ENCODE assay signal across 1 cellular context in the genomic region with DNA sequence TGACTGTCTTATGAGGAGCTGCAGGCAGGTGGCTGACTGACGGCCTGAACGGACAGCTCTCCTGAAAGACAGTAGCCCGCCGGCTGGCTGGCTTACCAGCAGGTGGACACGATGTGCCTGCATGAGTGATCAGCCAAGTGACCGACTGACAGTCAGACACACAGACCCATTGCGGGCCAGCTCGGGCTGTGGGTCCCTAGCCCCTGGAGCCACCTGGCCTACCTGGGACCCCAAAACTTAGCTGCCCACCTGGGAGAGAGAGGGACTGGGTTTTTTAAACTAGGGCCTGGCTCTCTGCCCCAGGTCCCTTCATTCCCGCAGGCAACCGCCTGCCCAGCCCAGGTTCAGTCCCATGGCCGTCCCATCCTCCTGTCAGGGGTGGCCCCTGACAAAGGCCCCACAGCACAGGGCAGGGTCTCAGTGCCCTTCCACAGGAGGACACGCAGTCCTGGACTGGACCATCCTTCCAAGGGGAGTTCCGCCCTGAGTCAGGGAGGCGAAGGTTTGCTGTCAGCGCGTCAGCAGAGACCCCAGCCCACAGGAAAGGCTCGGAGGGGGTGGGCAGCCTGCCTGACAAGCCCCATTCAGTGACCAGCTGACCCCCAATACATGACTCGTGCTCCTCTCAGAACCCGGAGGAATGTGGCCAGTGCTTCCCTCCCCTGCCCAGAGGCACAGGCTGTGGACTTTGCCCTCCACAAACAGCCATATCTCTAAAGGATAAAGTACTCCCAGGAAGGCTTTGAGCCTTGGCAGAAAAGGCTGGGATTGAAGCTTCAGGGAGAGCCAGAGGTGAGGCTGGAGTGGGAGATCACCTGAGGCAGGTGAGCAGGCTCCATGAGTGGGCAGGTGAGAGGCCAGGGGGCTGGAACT.
TF ChIP-seq lines count a peak whose summit lies in the region.

No MANE protein-coding gene starts in this region.

TF ChIP-seq in HepG2, 621 proteins besides CTCF, POLR2A, EP300 and RAD21 (continued from another document and continues in another):
- TF ChIP-seq ZNF496 (CRISPR knock-in tag; IDR thresholded peaks at IDR 0.05; ENCODE audit: insufficient replicate concordance) (no peak), FOXA1 (IDR thresholded peaks at IDR 0.05) (no peak), FOXA1 (CRISPR knock-in tag; IDR thresholded peaks at IDR 0.05) (peak; percentile 21; the same call in 1 of the 2 replicates), POLR2G (IDR thresholded peaks at IDR 0.05; ENCODE audit: low read depth, low read length) (peak; percentile 74), KDM5B (CRISPR knock-in tag; IDR thresholded peaks at IDR 0.05; ENCODE audit: borderline replicate concordance) (no peak), ZNF772 (CRISPR knock-in tag; IDR thresholded peaks at IDR 0.05) (peak; percentile 78), ZNF792 (CRISPR knock-in tag; IDR thresholded peaks at IDR 0.05) (0 out of 2 replicates have a peak, but pooled peaks have one; percentile 46), ZFP37 (CRISPR knock-in tag; IDR thresholded peaks at IDR 0.05; ENCODE audit: borderline replicate concordance) (no peak), RBFOX2 (IDR thresholded peaks at IDR 0.05; ENCODE audit: low read depth, low read length) (peak; percentile 48), ETV5 (CRISPR knock-in tag; IDR thresholded peaks at IDR 0.05; ENCODE audit: borderline replicate concordance) (peak; percentile 56), HOXD1 (CRISPR knock-in tag; IDR thresholded peaks at IDR 0.05) (0 out of 2 replicates have a peak, but pooled peaks have one; percentile 11), ATM (IDR thresholded peaks at IDR 0.05; ENCODE audit: borderline replicate concordance) (no peak), ZBTB7A (CRISPR knock-in tag; IDR thresholded peaks at IDR 0.05) (peak; percentile 94; the same call in 1 of the 2 replicates)
- TF ChIP-seq, protein P1, sequence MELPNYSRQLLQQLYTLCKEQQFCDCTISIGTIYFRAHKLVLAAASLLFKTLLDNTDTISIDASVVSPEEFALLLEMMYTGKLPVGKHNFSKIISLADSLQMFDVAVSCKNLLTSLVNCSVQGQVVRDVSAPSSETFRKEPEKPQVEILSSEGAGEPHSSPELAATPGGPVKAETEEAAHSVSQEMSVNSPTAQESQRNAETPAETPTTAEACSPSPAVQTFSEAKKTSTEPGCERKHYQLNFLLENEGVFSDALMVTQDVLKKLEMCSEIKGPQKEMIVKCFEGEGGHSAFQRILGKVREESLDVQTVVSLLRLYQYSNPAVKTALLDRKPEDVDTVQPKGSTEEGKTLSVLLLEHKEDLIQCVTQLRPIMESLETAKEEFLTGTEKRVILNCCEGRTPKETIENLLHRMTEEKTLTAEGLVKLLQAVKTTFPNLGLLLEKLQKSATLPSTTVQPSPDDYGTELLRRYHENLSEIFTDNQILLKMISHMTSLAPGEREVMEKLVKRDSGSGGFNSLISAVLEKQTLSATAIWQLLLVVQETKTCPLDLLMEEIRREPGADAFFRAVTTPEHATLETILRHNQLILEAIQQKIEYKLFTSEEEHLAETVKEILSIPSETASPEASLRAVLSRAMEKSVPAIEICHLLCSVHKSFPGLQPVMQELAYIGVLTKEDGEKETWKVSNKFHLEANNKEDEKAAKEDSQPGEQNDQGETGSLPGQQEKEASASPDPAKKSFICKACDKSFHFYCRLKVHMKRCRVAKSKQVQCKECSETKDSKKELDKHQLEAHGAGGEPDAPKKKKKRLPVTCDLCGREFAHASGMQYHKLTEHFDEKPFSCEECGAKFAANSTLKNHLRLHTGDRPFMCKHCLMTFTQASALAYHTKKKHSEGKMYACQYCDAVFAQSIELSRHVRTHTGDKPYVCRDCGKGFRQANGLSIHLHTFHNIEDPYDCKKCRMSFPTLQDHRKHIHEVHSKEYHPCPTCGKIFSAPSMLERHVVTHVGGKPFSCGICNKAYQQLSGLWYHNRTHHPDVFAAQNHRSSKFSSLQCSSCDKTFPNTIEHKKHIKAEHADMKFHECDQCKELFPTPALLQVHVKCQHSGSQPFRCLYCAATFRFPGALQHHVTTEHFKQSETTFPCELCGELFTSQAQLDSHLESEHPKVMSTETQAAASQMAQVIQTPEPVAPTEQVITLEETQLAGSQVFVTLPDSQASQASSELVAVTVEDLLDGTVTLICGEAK (IDR thresholded peaks at IDR 0.05), result no peak
- TF ChIP-seq, protein P1 (CRISPR knock-in tag; IDR thresholded peaks at IDR 0.05), result peak; percentile 27; the same call in 1 of the 2 replicates
- TF ChIP-seq, protein P2, sequence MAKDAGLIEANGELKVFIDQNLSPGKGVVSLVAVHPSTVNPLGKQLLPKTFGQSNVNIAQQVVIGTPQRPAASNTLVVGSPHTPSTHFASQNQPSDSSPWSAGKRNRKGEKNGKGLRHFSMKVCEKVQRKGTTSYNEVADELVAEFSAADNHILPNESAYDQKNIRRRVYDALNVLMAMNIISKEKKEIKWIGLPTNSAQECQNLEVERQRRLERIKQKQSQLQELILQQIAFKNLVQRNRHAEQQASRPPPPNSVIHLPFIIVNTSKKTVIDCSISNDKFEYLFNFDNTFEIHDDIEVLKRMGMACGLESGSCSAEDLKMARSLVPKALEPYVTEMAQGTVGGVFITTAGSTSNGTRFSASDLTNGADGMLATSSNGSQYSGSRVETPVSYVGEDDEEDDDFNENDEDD (CRISPR knock-in tag; IDR thresholded peaks at IDR 0.05; ENCODE audit: borderline replicate concordance), result peak; percentile 14; the same call in 1 of the 2 replicates
- TF ChIP-seq, protein P3, sequence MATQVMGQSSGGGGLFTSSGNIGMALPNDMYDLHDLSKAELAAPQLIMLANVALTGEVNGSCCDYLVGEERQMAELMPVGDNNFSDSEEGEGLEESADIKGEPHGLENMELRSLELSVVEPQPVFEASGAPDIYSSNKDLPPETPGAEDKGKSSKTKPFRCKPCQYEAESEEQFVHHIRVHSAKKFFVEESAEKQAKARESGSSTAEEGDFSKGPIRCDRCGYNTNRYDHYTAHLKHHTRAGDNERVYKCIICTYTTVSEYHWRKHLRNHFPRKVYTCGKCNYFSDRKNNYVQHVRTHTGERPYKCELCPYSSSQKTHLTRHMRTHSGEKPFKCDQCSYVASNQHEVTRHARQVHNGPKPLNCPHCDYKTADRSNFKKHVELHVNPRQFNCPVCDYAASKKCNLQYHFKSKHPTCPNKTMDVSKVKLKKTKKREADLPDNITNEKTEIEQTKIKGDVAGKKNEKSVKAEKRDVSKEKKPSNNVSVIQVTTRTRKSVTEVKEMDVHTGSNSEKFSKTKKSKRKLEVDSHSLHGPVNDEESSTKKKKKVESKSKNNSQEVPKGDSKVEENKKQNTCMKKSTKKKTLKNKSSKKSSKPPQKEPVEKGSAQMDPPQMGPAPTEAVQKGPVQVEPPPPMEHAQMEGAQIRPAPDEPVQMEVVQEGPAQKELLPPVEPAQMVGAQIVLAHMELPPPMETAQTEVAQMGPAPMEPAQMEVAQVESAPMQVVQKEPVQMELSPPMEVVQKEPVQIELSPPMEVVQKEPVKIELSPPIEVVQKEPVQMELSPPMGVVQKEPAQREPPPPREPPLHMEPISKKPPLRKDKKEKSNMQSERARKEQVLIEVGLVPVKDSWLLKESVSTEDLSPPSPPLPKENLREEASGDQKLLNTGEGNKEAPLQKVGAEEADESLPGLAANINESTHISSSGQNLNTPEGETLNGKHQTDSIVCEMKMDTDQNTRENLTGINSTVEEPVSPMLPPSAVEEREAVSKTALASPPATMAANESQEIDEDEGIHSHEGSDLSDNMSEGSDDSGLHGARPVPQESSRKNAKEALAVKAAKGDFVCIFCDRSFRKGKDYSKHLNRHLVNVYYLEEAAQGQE (IDR thresholded peaks at IDR 0.05; ENCODE audit: borderline replicate concordance in 1 of 2, low read depth in 1 of 2, low read length in 2 of 2), result no peak
- TF ChIP-seq, protein P4, sequence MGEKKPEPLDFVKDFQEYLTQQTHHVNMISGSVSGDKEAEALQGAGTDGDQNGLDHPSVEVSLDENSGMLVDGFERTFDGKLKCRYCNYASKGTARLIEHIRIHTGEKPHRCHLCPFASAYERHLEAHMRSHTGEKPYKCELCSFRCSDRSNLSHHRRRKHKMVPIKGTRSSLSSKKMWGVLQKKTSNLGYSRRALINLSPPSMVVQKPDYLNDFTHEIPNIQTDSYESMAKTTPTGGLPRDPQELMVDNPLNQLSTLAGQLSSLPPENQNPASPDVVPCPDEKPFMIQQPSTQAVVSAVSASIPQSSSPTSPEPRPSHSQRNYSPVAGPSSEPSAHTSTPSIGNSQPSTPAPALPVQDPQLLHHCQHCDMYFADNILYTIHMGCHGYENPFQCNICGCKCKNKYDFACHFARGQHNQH (CRISPR knock-in tag; IDR thresholded peaks at IDR 0.05), result no peak; the same call in 1 of the 2 replicates
- TF ChIP-seq, protein P5, sequence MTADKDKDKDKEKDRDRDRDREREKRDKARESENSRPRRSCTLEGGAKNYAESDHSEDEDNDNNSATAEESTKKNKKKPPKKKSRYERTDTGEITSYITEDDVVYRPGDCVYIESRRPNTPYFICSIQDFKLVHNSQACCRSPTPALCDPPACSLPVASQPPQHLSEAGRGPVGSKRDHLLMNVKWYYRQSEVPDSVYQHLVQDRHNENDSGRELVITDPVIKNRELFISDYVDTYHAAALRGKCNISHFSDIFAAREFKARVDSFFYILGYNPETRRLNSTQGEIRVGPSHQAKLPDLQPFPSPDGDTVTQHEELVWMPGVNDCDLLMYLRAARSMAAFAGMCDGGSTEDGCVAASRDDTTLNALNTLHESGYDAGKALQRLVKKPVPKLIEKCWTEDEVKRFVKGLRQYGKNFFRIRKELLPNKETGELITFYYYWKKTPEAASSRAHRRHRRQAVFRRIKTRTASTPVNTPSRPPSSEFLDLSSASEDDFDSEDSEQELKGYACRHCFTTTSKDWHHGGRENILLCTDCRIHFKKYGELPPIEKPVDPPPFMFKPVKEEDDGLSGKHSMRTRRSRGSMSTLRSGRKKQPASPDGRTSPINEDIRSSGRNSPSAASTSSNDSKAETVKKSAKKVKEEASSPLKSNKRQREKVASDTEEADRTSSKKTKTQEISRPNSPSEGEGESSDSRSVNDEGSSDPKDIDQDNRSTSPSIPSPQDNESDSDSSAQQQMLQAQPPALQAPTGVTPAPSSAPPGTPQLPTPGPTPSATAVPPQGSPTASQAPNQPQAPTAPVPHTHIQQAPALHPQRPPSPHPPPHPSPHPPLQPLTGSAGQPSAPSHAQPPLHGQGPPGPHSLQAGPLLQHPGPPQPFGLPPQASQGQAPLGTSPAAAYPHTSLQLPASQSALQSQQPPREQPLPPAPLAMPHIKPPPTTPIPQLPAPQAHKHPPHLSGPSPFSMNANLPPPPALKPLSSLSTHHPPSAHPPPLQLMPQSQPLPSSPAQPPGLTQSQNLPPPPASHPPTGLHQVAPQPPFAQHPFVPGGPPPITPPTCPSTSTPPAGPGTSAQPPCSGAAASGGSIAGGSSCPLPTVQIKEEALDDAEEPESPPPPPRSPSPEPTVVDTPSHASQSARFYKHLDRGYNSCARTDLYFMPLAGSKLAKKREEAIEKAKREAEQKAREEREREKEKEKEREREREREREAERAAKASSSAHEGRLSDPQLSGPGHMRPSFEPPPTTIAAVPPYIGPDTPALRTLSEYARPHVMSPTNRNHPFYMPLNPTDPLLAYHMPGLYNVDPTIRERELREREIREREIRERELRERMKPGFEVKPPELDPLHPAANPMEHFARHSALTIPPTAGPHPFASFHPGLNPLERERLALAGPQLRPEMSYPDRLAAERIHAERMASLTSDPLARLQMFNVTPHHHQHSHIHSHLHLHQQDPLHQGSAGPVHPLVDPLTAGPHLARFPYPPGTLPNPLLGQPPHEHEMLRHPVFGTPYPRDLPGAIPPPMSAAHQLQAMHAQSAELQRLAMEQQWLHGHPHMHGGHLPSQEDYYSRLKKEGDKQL (CRISPR knock-in tag; IDR thresholded peaks at IDR 0.05; ENCODE audit: low read depth), result peak; percentile 75; the same call in 1 of the 2 replicates
- TF ChIP-seq, protein P6, sequence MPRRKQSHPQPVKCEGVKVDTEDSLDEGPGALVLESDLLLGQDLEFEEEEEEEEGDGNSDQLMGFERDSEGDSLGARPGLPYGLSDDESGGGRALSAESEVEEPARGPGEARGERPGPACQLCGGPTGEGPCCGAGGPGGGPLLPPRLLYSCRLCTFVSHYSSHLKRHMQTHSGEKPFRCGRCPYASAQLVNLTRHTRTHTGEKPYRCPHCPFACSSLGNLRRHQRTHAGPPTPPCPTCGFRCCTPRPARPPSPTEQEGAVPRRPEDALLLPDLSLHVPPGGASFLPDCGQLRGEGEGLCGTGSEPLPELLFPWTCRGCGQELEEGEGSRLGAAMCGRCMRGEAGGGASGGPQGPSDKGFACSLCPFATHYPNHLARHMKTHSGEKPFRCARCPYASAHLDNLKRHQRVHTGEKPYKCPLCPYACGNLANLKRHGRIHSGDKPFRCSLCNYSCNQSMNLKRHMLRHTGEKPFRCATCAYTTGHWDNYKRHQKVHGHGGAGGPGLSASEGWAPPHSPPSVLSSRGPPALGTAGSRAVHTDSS (CRISPR knock-in tag; conservative IDR thresholded peaks at IDR 0.05), result 0 out of 2 replicates have a peak, but pooled peaks have one; percentile 56
